1 cellular context compared by ENCODE assay signal in genomic region chr11:65882191-65883057, GRCh38.
TF ChIP-seq lines count a peak whose summit lies in the region.

No MANE protein-coding gene starts in this region.

TF ChIP-seq in HepG2, 621 proteins besides CTCF, POLR2A, EP300 and RAD21:
- TF ChIP-seq, protein P1, sequence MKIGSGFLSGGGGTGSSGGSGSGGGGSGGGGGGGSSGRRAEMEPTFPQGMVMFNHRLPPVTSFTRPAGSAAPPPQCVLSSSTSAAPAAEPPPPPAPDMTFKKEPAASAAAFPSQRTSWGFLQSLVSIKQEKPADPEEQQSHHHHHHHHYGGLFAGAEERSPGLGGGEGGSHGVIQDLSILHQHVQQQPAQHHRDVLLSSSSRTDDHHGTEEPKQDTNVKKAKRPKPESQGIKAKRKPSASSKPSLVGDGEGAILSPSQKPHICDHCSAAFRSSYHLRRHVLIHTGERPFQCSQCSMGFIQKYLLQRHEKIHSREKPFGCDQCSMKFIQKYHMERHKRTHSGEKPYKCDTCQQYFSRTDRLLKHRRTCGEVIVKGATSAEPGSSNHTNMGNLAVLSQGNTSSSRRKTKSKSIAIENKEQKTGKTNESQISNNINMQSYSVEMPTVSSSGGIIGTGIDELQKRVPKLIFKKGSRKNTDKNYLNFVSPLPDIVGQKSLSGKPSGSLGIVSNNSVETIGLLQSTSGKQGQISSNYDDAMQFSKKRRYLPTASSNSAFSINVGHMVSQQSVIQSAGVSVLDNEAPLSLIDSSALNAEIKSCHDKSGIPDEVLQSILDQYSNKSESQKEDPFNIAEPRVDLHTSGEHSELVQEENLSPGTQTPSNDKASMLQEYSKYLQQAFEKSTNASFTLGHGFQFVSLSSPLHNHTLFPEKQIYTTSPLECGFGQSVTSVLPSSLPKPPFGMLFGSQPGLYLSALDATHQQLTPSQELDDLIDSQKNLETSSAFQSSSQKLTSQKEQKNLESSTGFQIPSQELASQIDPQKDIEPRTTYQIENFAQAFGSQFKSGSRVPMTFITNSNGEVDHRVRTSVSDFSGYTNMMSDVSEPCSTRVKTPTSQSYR (CRISPR knock-in tag; IDR thresholded peaks at IDR 0.05; ENCODE audit: borderline replicate concordance) = no peak
- TF ChIP-seq ZNF383 (CRISPR knock-in tag; IDR thresholded peaks at IDR 0.05; ENCODE audit: borderline replicate concordance) (no peak), GPN1 (CRISPR knock-in tag; IDR thresholded peaks at IDR 0.05; ENCODE audit: borderline replicate concordance) (no peak), AGO2 (optimal IDR thresholded peaks at IDR 0.05; ENCODE audit: low read depth, low read length) (peak; percentile 63), MYC (CRISPR knock-in tag; IDR thresholded peaks at IDR 0.05; ENCODE audit: borderline replicate concordance) (no peak), LRRFIP1 (CRISPR knock-in tag; conservative IDR thresholded peaks at IDR 0.05) (no peak), ZNF276 (CRISPR knock-in tag; IDR thresholded peaks at IDR 0.05; ENCODE audit: low read depth) (no peak)
